In the genomic region with DNA sequence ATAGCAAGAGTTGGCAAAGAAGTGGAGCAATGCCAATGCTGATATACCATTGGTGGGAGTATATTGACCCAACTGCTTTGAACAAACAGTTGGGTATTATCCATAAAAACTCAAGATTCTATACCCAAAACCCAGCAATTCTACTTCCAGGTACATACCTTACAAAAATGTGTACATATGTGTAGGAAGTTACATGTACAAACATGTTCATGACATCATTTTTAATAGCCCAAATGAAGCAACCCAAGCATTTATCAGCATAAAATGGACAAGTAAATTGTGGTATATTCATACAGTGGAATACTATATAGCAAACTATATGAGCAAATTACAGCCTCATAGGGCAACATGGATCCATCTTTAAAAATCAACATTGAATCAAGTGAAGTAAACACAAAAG, we compare ENCODE assay signal across 23 cellular contexts. TPM values are rescaled to one million over a fixed set of nuclear protein-coding genes. Genes with fewer than 3 reads are reported as not detected.
A peak's percentile ranks its signal among the peaks of the same experiment; 100 is the strongest.
DNase-seq lines count a peak whose midpoint lies in the region; ATAC-seq, FAIRE-seq and TF ChIP-seq lines count a peak whose summit lies in the region.
"Had no signal": no experiment of that assay in that cellular context is flagged by ENCODE, and none has a peak within 500 bp of the region (broad histone marks: within the 10 kb centered on the region; RNA-seq: fewer than 3 reads in every experiment).

No MANE protein-coding gene starts in this region.

- H3F3A ChIP-seq in SK-N-SH (replicated peaks; ENCODE audit: insufficient read depth): no peaks in the 10 kb centered on the region

- TF ChIP-seq CTCF in SK-N-SH (IDR thresholded peaks at IDR 0.05) (no peak), HEK293 (tag by site-specific recombination; IDR thresholded peaks at IDR 0.05) (no peak), epithelial cell of esophagus (IDR thresholded peaks at IDR 0.05; ENCODE audit: insufficient read depth, low read depth, low read length, missing control alignments) (no peak)

- no peak overlapping the region for H3K4me3 ChIP-seq in SK-N-SH (ENCODE audit: low read depth in 2 of 2, low read length in 1 of 2)
- H3K4me3 ChIP-seq in HEK293 (ENCODE audit: low read depth, low read length): no peak overlapping the region
- H3K4me3 ChIP-seq in epithelial cell of esophagus (ENCODE audit: low read length): no peak overlapping the region
- H3K4me3 ChIP-seq: A549; BLaER1 treated with 17β-estradiol and CSF1 and Interleukin-3, amounts not matched to agents 10 nM and 100 nM; GM12878 had no signal

- peaks cover 0 to 3% of the 10 kb centered on the region in 2 experiments for H3K36me3 ChIP-seq in SK-N-SH (replicated peaks in 1 of 2; ENCODE audit: control insufficient read depth in 1 of 2, insufficient read depth in 2 of 2, low read length in 1 of 2)
- peaks cover 0 to 4% of the 10 kb centered on the region in 2 experiments; a peak in 1 of 3 replicates for H3K36me3 ChIP-seq in HEK293 (ENCODE audit: control insufficient read depth in 2 of 2, insufficient read depth in 1 of 2, low read length in 2 of 2)

- H3K9me2 ChIP-seq in SK-N-SH: no peaks in the 10 kb centered on the region

- no peak for ATAC-seq in SK-N-SH treated with all-trans-retinoic acid at 6 μM for 48 hours
- no peak for ATAC-seq in HG02884 (IDR thresholded peaks at IDR 0.05; ENCODE audit: unreplicated experiment)
- ATAC-seq: A549; CD8-positive, alpha-beta T cell; GM12878 had no signal

- no peaks in the 10 kb centered on the region for H3K79me2 ChIP-seq in SK-N-SH (ENCODE audit: insufficient read depth)

- no peaks in the 10 kb centered on the region for H4K20me1 ChIP-seq in SK-N-SH (ENCODE audit: insufficient read depth)
- H4K20me1 ChIP-seq: BLaER1 treated with 17β-estradiol and CSF1 and Interleukin-3, amounts not matched to agents 10 nM and 100 nM had no signal

- no peaks in the 10 kb centered on the region; the same call in 1 of the 2 replicates for H3K9me3 ChIP-seq in SK-N-SH
- no peaks in the 10 kb centered on the region for H3K9me3 ChIP-seq in HEK293 (ENCODE audit: control insufficient read depth, insufficient read depth, low read depth, low read length)
- H3K9me3 ChIP-seq: A549, Caco-2 had no signal

- H3K27me3 ChIP-seq in SK-N-SH (ENCODE audit: insufficient read depth): no peaks in the 10 kb centered on the region
- H3K27me3 ChIP-seq: BLaER1 treated with 17β-estradiol and CSF1 and Interleukin-3, amounts not matched to agents 10 nM and 100 nM had no signal

- CTCF ChIA-PET in SK-N-SH (lab: Yijun Ruan, JAX): no interaction called here
- CTCF ChIA-PET in HEK293 (lab: Yijun Ruan, JAX): no interaction called here

- H3K9ac ChIP-seq in SK-N-SH: no peak overlapping the region
- H3K9ac ChIP-seq: BLaER1 treated with 17β-estradiol and CSF1 and Interleukin-3, amounts not matched to agents 10 nM and 100 nM had no signal

- TF ChIP-seq EP300 in SK-N-SH (IDR thresholded peaks at IDR 0.05; ENCODE audit: borderline replicate concordance in 1 of 2, low read depth in 1 of 2, low read length in 1 of 2): no peak

- no peak overlapping the region for H3K27ac ChIP-seq in SK-N-SH (ENCODE audit: low read depth in 2 of 2, low read length in 1 of 2)
- no peak overlapping the region for H3K27ac ChIP-seq in HEK293 (ENCODE audit: extremely low read depth, low read depth, low read length)
- H3K27ac ChIP-seq: 22Rv1; A549; BLaER1 treated with 17β-estradiol and CSF1 and Interleukin-3, amounts not matched to agents 10 nM and 100 nM; C4-2B had no signal

- no peak overlapping the region for H2AFZ ChIP-seq in SK-N-SH (ENCODE audit: low read depth)

- H3K4me2 ChIP-seq in SK-N-SH: no peak overlapping the region
- H3K4me2 ChIP-seq: A549; BLaER1 treated with 17β-estradiol and CSF1 and Interleukin-3, amounts not matched to agents 10 nM and 100 nM had no signal

- H3K4me1 ChIP-seq in SK-N-SH (ENCODE audit: control insufficient read depth in 1 of 2, insufficient read depth in 2 of 2, low read depth in 1 of 2, low read length in 1 of 2) (no peaks in the 10 kb centered on the region; a peak in 1 of 4 replicates), HEK293 (ENCODE audit: control insufficient read depth, insufficient read depth, low read length) (no peaks in the 10 kb centered on the region)
- H3K4me1 ChIP-seq: A549; BLaER1 treated with 17β-estradiol and CSF1 and Interleukin-3, amounts not matched to agents 10 nM and 100 nM had no signal

- TF ChIP-seq RAD21 in SK-N-SH (IDR thresholded peaks at IDR 0.05; ENCODE audit: low read length): no peak

- POLR2A ChIA-PET in SK-N-SH (lab: Yijun Ruan, JAX) (no interaction called here), HEK293 (lab: Yijun Ruan, JAX) (no interaction called here)

- FAIRE-seq in islet of Langerhans (lab: Jason Lieb, UNC): peak; percentile 9
- FAIRE-seq: A549, D721Med, GM12878, GM12892, GM18507 had no signal

- DNase-seq in SK-N-SH (no peak), epithelial cell of esophagus (ENCODE audit: low read depth) (peak; percentile 46), SIG-M5 treated with dmso at 0.1 percent for 504 hours (lab: John Stamatoyannopoulos, UW; ENCODE audit: unreplicated experiment) (no peak)
- DNase-seq: AML-193; Caco-2; Calu3; CD4-positive, alpha-beta T cell; CD8-positive, alpha-beta T cell; DND-41; EL; GDM1 had no signal

TF ChIP-seq in SK-N-SH treated with all-trans-retinoic acid at 6 μM for 48 hours, 23 proteins besides CTCF, POLR2A, EP300 and RAD21 (continues in another document):
- peak; percentile 31; the same call in 1 of the 2 replicates for TF ChIP-seq ZNF8 (CRISPR knock-in tag; IDR thresholded peaks at IDR 0.05)

TF ChIP-seq in SK-N-SH, 30 proteins besides CTCF, POLR2A, EP300 and RAD21 (continues in another document):
- TF ChIP-seq TCF12 (IDR thresholded peaks at IDR 0.05) (no peak), JUND (IDR thresholded peaks at IDR 0.05) (no peak)
- TF ChIP-seq, protein P1, sequence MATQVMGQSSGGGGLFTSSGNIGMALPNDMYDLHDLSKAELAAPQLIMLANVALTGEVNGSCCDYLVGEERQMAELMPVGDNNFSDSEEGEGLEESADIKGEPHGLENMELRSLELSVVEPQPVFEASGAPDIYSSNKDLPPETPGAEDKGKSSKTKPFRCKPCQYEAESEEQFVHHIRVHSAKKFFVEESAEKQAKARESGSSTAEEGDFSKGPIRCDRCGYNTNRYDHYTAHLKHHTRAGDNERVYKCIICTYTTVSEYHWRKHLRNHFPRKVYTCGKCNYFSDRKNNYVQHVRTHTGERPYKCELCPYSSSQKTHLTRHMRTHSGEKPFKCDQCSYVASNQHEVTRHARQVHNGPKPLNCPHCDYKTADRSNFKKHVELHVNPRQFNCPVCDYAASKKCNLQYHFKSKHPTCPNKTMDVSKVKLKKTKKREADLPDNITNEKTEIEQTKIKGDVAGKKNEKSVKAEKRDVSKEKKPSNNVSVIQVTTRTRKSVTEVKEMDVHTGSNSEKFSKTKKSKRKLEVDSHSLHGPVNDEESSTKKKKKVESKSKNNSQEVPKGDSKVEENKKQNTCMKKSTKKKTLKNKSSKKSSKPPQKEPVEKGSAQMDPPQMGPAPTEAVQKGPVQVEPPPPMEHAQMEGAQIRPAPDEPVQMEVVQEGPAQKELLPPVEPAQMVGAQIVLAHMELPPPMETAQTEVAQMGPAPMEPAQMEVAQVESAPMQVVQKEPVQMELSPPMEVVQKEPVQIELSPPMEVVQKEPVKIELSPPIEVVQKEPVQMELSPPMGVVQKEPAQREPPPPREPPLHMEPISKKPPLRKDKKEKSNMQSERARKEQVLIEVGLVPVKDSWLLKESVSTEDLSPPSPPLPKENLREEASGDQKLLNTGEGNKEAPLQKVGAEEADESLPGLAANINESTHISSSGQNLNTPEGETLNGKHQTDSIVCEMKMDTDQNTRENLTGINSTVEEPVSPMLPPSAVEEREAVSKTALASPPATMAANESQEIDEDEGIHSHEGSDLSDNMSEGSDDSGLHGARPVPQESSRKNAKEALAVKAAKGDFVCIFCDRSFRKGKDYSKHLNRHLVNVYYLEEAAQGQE (IDR thresholded peaks at IDR 0.05; ENCODE audit: low read depth, low read length): no peak

TF ChIP-seq in HEK293, 187 proteins besides CTCF, POLR2A, EP300 and RAD21:
- TF ChIP-seq ZNF514 (tag by site-specific recombination; IDR thresholded peaks at IDR 0.05): no peak
- TF ChIP-seq ATF2 (tag by site-specific recombination; IDR thresholded peaks at IDR 0.05; ENCODE audit: low read depth): peak; percentile 27; the same call in 1 of the 2 replicates
TF ChIP-seq in HEK293: peak in this region for 1.

RNA-seq across cellular contexts. Expression of gene RWDD3, which starts 20.9 kb away (rescaled TPM):
- polyA plus RNA-seq in SK-N-SH (2012; rRNA removed): 11.9 and 19.5 TPM in 2 replicates
- 16.1 and 20.0 TPM in 2 replicates for polyA plus RNA-seq in SK-N-SH (2012; cell fraction: cytosol; rRNA removed)
- 13.3 and 25.0 TPM in 2 replicates for polyA plus RNA-seq in SK-N-SH (2012; cell fraction: nucleus; rRNA removed)
